1 cellular context compared by ENCODE assay signal in the genomic region with DNA sequence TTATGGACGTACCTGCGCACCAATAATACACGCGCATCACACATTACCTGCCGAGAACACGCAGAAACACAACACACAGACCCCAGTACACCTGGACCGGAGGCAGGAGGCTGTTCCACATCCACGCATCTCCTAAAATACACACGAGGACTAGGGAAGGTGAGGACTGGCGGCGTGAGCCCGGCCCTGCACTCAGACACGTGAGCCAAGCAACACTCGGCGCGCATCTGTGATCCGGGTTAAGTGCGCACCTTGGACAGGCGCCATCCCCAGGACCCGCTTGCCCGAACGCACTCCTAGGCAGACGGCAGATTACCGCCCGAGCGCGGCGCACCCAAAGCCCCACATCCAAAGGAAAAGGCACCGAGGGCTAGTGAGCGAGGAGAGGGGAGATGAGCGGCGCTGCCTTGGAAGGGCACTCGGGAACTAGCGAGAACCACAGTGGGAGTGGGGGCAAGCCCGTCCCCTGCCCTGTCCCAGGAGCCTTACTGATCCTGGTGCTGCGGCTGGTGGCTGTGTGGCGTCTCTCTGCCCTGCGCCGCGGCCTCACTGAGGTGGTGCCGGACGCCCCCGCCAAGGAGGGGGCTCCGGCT.
TF ChIP-seq lines count a peak whose summit lies in the region.

No MANE protein-coding gene starts in this region.

TF ChIP-seq in HepG2, 621 proteins besides CTCF, POLR2A, EP300 and RAD21 (continued from another document and continues in another):
- TF ChIP-seq TBP (CRISPR knock-in tag; IDR thresholded peaks at IDR 0.05) (no peak), GTF3A (CRISPR knock-in tag; conservative IDR thresholded peaks at IDR 0.05) (no peak), ZNF468 (CRISPR knock-in tag; IDR thresholded peaks at IDR 0.05) (no peak), RNF2 (conservative IDR thresholded peaks at IDR 0.05; ENCODE audit: low read depth) (no peak), ERF (CRISPR knock-in tag; IDR thresholded peaks at IDR 0.05) (no peak), ZNF614 (CRISPR knock-in tag; IDR thresholded peaks at IDR 0.05; ENCODE audit: borderline replicate concordance) (no peak), ZNF12 (CRISPR knock-in tag; IDR thresholded peaks at IDR 0.05) (no peak), ZNF766 (CRISPR knock-in tag; IDR thresholded peaks at IDR 0.05; ENCODE audit: borderline replicate concordance) (no peak), MBD4 (IDR thresholded peaks at IDR 0.05; ENCODE audit: borderline replicate concordance, low read length) (no peak), RBAK (CRISPR knock-in tag; IDR thresholded peaks at IDR 0.05) (no peak), KLF15 (CRISPR knock-in tag; IDR thresholded peaks at IDR 0.05; ENCODE audit: borderline replicate concordance) (no peak), ZNF678 (CRISPR knock-in tag; IDR thresholded peaks at IDR 0.05) (no peak), REL (CRISPR knock-in tag; conservative IDR thresholded peaks at IDR 0.05) (peak; percentile 53; the same call in 1 of the 2 replicates), ZNF431 (CRISPR knock-in tag; IDR thresholded peaks at IDR 0.05; ENCODE audit: borderline replicate concordance, low read depth) (no peak), ZBTB1 (CRISPR knock-in tag; IDR thresholded peaks at IDR 0.05; ENCODE audit: borderline replicate concordance) (no peak), ZNF775 (CRISPR knock-in tag; IDR thresholded peaks at IDR 0.05; ENCODE audit: borderline replicate concordance) (no peak), GZF1 (CRISPR knock-in tag; IDR thresholded peaks at IDR 0.05) (peak; percentile 84), ZNF563 (CRISPR knock-in tag; IDR thresholded peaks at IDR 0.05) (no peak), CHD2 (IDR thresholded peaks at IDR 0.05; ENCODE audit: low read depth, low read length) (no peak), HOXA7 (CRISPR knock-in tag; IDR thresholded peaks at IDR 0.05) (no peak), PHB2 (IDR thresholded peaks at IDR 0.05; ENCODE audit: partially characterized antibody) (no peak), MAZ (IDR thresholded peaks at IDR 0.05; ENCODE audit: borderline replicate concordance, low read depth, low read length) (no peak), MAZ (CRISPR knock-in tag; IDR thresholded peaks at IDR 0.05; ENCODE audit: low read depth) (peak; percentile 24; the same call in 1 of the 2 replicates), SUZ12 (IDR thresholded peaks at IDR 0.05; ENCODE audit: low read depth, low read length) (no peak), ZNF644 (CRISPR knock-in tag; IDR thresholded peaks at IDR 0.05; ENCODE audit: low read depth) (no peak), ZNF749 (CRISPR knock-in tag; IDR thresholded peaks at IDR 0.05; ENCODE audit: borderline replicate concordance) (no peak), DNMT3B (CRISPR knock-in tag; conservative IDR thresholded peaks at IDR 0.05) (no peak), HCFC1 (IDR thresholded peaks at IDR 0.05; ENCODE audit: low read depth, low read length) (no peak), GABPA (IDR thresholded peaks at IDR 0.05; ENCODE audit: low read depth, low read length) (no peak), GABPA (CRISPR knock-in tag; IDR thresholded peaks at IDR 0.05; ENCODE audit: low read depth) (no peak), ZNF720 (CRISPR knock-in tag; IDR thresholded peaks at IDR 0.05) (no peak), ISL2 (CRISPR knock-in tag; IDR thresholded peaks at IDR 0.05) (0 out of 2 replicates have a peak, but pooled peaks have one; percentile 15)
- TF ChIP-seq, protein P1, sequence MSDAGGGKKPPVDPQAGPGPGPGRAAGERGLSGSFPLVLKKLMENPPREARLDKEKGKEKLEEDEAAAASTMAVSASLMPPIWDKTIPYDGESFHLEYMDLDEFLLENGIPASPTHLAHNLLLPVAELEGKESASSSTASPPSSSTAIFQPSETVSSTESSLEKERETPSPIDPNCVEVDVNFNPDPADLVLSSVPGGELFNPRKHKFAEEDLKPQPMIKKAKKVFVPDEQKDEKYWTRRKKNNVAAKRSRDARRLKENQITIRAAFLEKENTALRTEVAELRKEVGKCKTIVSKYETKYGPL (CRISPR knock-in tag; IDR thresholded peaks at IDR 0.05), result no peak
- TF ChIP-seq, protein P2, sequence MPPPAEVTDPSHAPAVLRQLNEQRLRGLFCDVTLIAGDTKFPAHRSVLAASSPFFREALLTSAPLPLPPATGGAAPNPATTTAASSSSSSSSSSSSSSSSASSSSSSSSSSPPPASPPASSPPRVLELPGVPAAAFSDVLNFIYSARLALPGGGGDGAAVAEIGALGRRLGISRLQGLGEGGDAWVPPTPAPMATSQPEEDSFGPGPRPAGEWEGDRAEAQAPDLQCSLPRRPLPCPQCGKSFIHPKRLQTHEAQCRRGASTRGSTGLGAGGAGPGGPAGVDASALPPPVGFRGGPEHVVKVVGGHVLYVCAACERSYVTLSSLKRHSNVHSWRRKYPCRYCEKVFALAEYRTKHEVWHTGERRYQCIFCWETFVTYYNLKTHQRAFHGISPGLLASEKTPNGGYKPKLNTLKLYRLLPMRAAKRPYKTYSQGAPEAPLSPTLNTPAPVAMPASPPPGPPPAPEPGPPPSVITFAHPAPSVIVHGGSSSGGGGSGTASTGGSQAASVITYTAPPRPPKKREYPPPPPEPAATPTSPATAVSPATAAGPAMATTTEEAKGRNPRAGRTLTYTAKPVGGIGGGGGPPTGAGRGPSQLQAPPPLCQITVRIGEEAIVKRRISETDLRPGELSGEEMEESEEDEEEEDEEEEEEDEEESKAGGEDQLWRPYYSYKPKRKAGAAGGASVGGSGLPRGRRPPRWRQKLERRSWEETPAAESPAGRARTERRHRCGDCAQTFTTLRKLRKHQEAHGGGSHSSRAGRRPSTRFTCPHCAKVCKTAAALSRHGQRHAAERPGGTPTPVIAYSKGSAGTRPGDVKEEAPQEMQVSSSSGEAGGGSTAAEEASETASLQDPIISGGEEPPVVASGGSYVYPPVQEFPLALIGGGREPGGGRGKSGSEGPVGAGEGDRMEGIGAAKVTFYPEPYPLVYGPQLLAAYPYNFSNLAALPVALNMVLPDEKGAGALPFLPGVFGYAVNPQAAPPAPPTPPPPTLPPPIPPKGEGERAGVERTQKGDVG (CRISPR knock-in tag; IDR thresholded peaks at IDR 0.05; ENCODE audit: borderline replicate concordance), result no peak; the same call in 1 of the 2 replicates
- TF ChIP-seq, protein P3, sequence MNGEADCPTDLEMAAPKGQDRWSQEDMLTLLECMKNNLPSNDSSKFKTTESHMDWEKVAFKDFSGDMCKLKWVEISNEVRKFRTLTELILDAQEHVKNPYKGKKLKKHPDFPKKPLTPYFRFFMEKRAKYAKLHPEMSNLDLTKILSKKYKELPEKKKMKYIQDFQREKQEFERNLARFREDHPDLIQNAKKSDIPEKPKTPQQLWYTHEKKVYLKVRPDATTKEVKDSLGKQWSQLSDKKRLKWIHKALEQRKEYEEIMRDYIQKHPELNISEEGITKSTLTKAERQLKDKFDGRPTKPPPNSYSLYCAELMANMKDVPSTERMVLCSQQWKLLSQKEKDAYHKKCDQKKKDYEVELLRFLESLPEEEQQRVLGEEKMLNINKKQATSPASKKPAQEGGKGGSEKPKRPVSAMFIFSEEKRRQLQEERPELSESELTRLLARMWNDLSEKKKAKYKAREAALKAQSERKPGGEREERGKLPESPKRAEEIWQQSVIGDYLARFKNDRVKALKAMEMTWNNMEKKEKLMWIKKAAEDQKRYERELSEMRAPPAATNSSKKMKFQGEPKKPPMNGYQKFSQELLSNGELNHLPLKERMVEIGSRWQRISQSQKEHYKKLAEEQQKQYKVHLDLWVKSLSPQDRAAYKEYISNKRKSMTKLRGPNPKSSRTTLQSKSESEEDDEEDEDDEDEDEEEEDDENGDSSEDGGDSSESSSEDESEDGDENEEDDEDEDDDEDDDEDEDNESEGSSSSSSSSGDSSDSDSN (CRISPR knock-in tag; IDR thresholded peaks at IDR 0.05), result peak; percentile 77
- TF ChIP-seq, protein P4, sequence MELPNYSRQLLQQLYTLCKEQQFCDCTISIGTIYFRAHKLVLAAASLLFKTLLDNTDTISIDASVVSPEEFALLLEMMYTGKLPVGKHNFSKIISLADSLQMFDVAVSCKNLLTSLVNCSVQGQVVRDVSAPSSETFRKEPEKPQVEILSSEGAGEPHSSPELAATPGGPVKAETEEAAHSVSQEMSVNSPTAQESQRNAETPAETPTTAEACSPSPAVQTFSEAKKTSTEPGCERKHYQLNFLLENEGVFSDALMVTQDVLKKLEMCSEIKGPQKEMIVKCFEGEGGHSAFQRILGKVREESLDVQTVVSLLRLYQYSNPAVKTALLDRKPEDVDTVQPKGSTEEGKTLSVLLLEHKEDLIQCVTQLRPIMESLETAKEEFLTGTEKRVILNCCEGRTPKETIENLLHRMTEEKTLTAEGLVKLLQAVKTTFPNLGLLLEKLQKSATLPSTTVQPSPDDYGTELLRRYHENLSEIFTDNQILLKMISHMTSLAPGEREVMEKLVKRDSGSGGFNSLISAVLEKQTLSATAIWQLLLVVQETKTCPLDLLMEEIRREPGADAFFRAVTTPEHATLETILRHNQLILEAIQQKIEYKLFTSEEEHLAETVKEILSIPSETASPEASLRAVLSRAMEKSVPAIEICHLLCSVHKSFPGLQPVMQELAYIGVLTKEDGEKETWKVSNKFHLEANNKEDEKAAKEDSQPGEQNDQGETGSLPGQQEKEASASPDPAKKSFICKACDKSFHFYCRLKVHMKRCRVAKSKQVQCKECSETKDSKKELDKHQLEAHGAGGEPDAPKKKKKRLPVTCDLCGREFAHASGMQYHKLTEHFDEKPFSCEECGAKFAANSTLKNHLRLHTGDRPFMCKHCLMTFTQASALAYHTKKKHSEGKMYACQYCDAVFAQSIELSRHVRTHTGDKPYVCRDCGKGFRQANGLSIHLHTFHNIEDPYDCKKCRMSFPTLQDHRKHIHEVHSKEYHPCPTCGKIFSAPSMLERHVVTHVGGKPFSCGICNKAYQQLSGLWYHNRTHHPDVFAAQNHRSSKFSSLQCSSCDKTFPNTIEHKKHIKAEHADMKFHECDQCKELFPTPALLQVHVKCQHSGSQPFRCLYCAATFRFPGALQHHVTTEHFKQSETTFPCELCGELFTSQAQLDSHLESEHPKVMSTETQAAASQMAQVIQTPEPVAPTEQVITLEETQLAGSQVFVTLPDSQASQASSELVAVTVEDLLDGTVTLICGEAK (IDR thresholded peaks at IDR 0.05), result no peak
- TF ChIP-seq, protein P4 (CRISPR knock-in tag; IDR thresholded peaks at IDR 0.05), result no peak
- TF ChIP-seq, protein P5, sequence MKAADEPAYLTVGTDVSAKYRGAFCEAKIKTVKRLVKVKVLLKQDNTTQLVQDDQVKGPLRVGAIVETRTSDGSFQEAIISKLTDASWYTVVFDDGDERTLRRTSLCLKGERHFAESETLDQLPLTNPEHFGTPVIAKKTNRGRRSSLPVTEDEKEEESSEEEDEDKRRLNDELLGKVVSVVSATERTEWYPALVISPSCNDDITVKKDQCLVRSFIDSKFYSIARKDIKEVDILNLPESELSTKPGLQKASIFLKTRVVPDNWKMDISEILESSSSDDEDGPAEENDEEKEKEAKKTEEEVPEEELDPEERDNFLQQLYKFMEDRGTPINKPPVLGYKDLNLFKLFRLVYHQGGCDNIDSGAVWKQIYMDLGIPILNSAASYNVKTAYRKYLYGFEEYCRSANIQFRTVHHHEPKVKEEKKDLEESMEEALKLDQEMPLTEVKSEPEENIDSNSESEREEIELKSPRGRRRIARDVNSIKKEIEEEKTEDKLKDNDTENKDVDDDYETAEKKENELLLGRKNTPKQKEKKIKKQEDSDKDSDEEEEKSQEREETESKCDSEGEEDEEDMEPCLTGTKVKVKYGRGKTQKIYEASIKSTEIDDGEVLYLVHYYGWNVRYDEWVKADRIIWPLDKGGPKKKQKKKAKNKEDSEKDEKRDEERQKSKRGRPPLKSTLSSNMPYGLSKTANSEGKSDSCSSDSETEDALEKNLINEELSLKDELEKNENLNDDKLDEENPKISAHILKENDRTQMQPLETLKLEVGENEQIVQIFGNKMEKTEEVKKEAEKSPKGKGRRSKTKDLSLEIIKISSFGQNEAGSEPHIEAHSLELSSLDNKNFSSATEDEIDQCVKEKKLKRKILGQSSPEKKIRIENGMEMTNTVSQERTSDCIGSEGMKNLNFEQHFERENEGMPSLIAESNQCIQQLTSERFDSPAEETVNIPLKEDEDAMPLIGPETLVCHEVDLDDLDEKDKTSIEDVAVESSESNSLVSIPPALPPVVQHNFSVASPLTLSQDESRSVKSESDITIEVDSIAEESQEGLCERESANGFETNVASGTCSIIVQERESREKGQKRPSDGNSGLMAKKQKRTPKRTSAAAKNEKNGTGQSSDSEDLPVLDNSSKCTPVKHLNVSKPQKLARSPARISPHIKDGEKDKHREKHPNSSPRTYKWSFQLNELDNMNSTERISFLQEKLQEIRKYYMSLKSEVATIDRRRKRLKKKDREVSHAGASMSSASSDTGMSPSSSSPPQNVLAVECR (CRISPR knock-in tag; IDR thresholded peaks at IDR 0.05; ENCODE audit: borderline replicate concordance), result peak; percentile 50; the same call in 1 of the 2 replicates
